Comparison of ENCODE assay signal across 27 cellular contexts in genomic region chr10:18094793-18095192, GRCh38. TPM values are rescaled to one million over a fixed set of nuclear protein-coding genes. Genes with fewer than 3 reads are reported as not detected.
"Had no signal": no experiment of that assay in that cellular context is flagged by ENCODE, and none has a peak within 500 bp of the region (broad histone marks: within the 10 kb centered on the region; RNA-seq: fewer than 3 reads in every experiment).

No MANE protein-coding gene starts in this region.

- H3K9me3 ChIP-seq: breast epithelium, MG63, SJSA1 had no signal

- H3K4me1 Mint-ChIP-seq: activated CD4-positive, alpha-beta T cell treated with anti-CD3 and anti-CD28 coated beads, Interleukin-2, amount 10 ng/mL, durations not matched to agents 24 days and 14 days; activated CD8-positive, alpha-beta memory T cell treated with anti-CD3 and anti-CD28 coated beads, Interleukin-2, amount 10 ng/mL, durations not matched to agents 7 days and 5 days; activated naive CD4-positive, alpha-beta T cell treated with anti-CD3 and anti-CD28 coated beads, Interleukin-2, amount 50 U/mL, for 24 hours had no signal

- H3K9me3 Mint-ChIP-seq: activated T-helper 1 cell treated with anti-CD3 and anti-CD28 coated beads, Interleukin-12 subunit alpha, Interleukin-12 subunit beta, Interleukin-2, Interleukin-4 antibody, amounts not matched to agents 30 ng/mL and 10 ng/mL and 1 ng/mL, durations not matched to agents 14 hours and 24 hours and 36 hours; T-helper 1 cell treated with Interleukin-12 subunit alpha and Interleukin-12 subunit beta and Interleukin-4 antibody, amounts not matched to agents 30 μg/mL and 1 μg/mL, for 36 hours had no signal

- ATAC-seq: activated CD8-positive, alpha-beta memory T cell treated with anti-CD3 and anti-CD28 coated beads, Interleukin-2, amount 10 ng/mL, durations not matched to agents 7 days and 5 days; PC-3; SK-N-SH treated with all-trans-retinoic acid at 6 μM for 48 hours had no signal

- H3K36me3 Mint-ChIP-seq: activated CD8-positive, alpha-beta memory T cell treated with anti-CD3 and anti-CD28 coated beads, Interleukin-2, amount 10 ng/mL, durations not matched to agents 7 days and 5 days; activated naive CD4-positive, alpha-beta T cell treated with anti-CD3 and anti-CD28 coated beads, Interleukin-2, amount 50 U/mL, for 24 hours had no signal

- DNase-seq: activated CD4-positive, alpha-beta T cell treated with anti-CD3 and anti-CD28 coated beads, Interleukin-2, amount 10 ng/mL, durations not matched to agents 24 days and 14 days; activated CD4-positive, alpha-beta T cell treated with anti-CD3 and anti-CD28 coated beads, Interleukin-2, amount 50 U/mL, for 48 hours; activated CD4-positive, CD25-positive, alpha-beta regulatory T cell treated with anti-CD3 and anti-CD28 coated beads, Interleukin-2, amount 50 U/mL, for 72 hours; activated CD8-positive, alpha-beta memory T cell treated with anti-CD3 and anti-CD28 coated beads, Interleukin-2, amount 10 ng/mL, durations not matched to agents 7 days and 5 days; activated effector memory CD4-positive, alpha-beta T cell treated with Interleukin-2 at 50 U/mL for 16 hours; activated naive CD4-positive, alpha-beta T cell; activated T-cell treated with anti-CD3 and anti-CD28 coated beads, Interleukin-2, amount 50 U/mL, for 24 hours; aorta; caudate nucleus; MG63; MV-4-11; NCI-H1092 treated with DMSO at 0.1 percent for 48 hours; NCI-H1436; NCI-H1694 treated with DMSO at 0.1 percent for 48 hours; NCI-H2029 treated with DMSO at 0.1 percent for 48 hours; NCI-H510A treated with DMSO at 0.1 percent for 48 hours; NCI-H69; NK-92 treated with Interleukin-12 subunit alpha and Interleukin-12 subunit beta, amount 100 ng/mL, for 24 hours; PC-3; SHP77; SW 1271 had no signal

- H3K4me3 ChIP-seq: breast epithelium, MG63, SJSA1 had no signal

- H3K4me1 ChIP-seq: breast epithelium, SJSA1 had no signal

- H3K36me3 ChIP-seq: breast epithelium, MG63, SJSA1 had no signal

- H3K27ac ChIP-seq: breast epithelium, SJSA1 had no signal

- H3K27me3 ChIP-seq: breast epithelium, MG63 had no signal

- H3K27me3 Mint-ChIP-seq: activated CD4-positive, alpha-beta T cell treated with anti-CD3 and anti-CD28 coated beads, Interleukin-2, amount 10 ng/mL, durations not matched to agents 24 days and 14 days; activated CD8-positive, alpha-beta memory T cell treated with anti-CD3 and anti-CD28 coated beads, Interleukin-2, amount 10 ng/mL, durations not matched to agents 7 days and 5 days; activated T-cell treated with anti-CD3 and anti-CD28 coated beads, Interleukin-2, amount 50 U/mL, for 24 hours had no signal

- H3K4me3 Mint-ChIP-seq: activated CD4-positive, alpha-beta T cell treated with anti-CD3 and anti-CD28 coated beads, Interleukin-2, amount 10 ng/mL, durations not matched to agents 24 days and 14 days; activated CD8-positive, alpha-beta memory T cell treated with anti-CD3 and anti-CD28 coated beads, Interleukin-2, amount 10 ng/mL, durations not matched to agents 7 days and 5 days; activated naive CD4-positive, alpha-beta T cell treated with anti-CD3 and anti-CD28 coated beads, Interleukin-2, amount 50 U/mL, for 24 hours; activated T-cell treated with anti-CD3 and anti-CD28 coated beads, Interleukin-2, amount 50 U/mL, for 24 hours; activated T-helper 1 cell treated with anti-CD3 and anti-CD28 coated beads, Interleukin-12 subunit alpha, Interleukin-12 subunit beta, Interleukin-2, Interleukin-4 antibody, amounts not matched to agents 30 ng/mL and 10 ng/mL and 1 ng/mL, durations not matched to agents 14 hours and 24 hours and 36 hours; T-helper 1 cell treated with Interleukin-12 subunit alpha and Interleukin-12 subunit beta and Interleukin-4 antibody, amounts not matched to agents 30 μg/mL and 1 μg/mL, for 36 hours had no signal

- H3K27ac Mint-ChIP-seq: activated CD4-positive, alpha-beta T cell treated with anti-CD3 and anti-CD28 coated beads, Interleukin-2, amount 10 ng/mL, durations not matched to agents 24 days and 14 days; activated CD8-positive, alpha-beta memory T cell treated with anti-CD3 and anti-CD28 coated beads, Interleukin-2, amount 10 ng/mL, durations not matched to agents 7 days and 5 days; activated naive CD4-positive, alpha-beta T cell treated with anti-CD3 and anti-CD28 coated beads, Interleukin-2, amount 50 U/mL, for 24 hours; activated T-cell treated with anti-CD3 and anti-CD28 coated beads, Interleukin-2, amount 50 U/mL, for 24 hours; activated T-helper 1 cell treated with anti-CD3 and anti-CD28 coated beads, Interleukin-12 subunit alpha, Interleukin-12 subunit beta, Interleukin-2, Interleukin-4 antibody, amounts not matched to agents 30 ng/mL and 10 ng/mL and 1 ng/mL, durations not matched to agents 14 hours and 24 hours and 36 hours; T-helper 1 cell treated with Interleukin-12 subunit alpha and Interleukin-12 subunit beta and Interleukin-4 antibody, amounts not matched to agents 30 μg/mL and 1 μg/mL, for 36 hours had no signal

RNA-seq across cellular contexts. Expression of gene CACNB2, which starts 45.4 kb away (rescaled TPM):
- total RNA-seq: activated CD4-positive, alpha-beta T cell treated with anti-CD3 and anti-CD28 coated beads, Interleukin-2, amount 10 ng/mL, durations not matched to agents 24 days and 14 days; activated CD8-positive, alpha-beta memory T cell treated with anti-CD3 and anti-CD28 coated beads, Interleukin-2, amount 10 ng/mL, durations not matched to agents 7 days and 5 days; SJSA1 had no signal
